Comparison of ENCODE assay signal across 29 cellular contexts in genomic region chr1:29266912-29267311, GRCh38.
"Had no signal": no experiment of that assay in that cellular context is flagged by ENCODE, and none has a peak within 500 bp of the region (broad histone marks: within the 10 kb centered on the region; RNA-seq: fewer than 3 reads in every experiment).

No MANE protein-coding gene starts in this region.

- H3K4me3 Mint-ChIP-seq: activated CD4-positive, alpha-beta memory T cell treated with anti-CD3 and anti-CD28 coated beads, Interleukin-2, amount 10 ng/mL, durations not matched to agents 7 days and 5 days; activated CD8-positive, alpha-beta memory T cell treated with anti-CD3 and anti-CD28 coated beads, Interleukin-2, amount 10 ng/mL, durations not matched to agents 7 days and 5 days; activated naive CD4-positive, alpha-beta T cell treated with anti-CD3 and anti-CD28 coated beads, Interleukin-2, amount 50 U/mL, for 24 hours; activated naive CD8-positive, alpha-beta T cell treated with anti-CD3 and anti-CD28 coated beads, Interleukin-2, amount 10 ng/mL, durations not matched to agents 7 days and 5 days; activated T-cell treated with anti-CD3 and anti-CD28 coated beads, Interleukin-2, amount 50 U/mL, for 72 hours; activated T-helper 17 cell treated with anti-CD3 and anti-CD28 coated beads, Interleukin-2, amount 50 U/mL, for 72 hours had no signal

- ATAC-seq: activated CD8-positive, alpha-beta memory T cell treated with anti-CD3 and anti-CD28 coated beads, Interleukin-2, amount 10 ng/mL, durations not matched to agents 7 days and 5 days; activated T-cell treated with anti-CD3 and anti-CD28 coated beads, Interleukin-2, amount 50 U/mL, for 72 hours; activated T-helper 17 cell treated with anti-CD3 and anti-CD28 coated beads, Interleukin-2, amount 50 U/mL, for 72 hours had no signal

- H3K27me3 ChIP-seq: ascending aorta, MG63 had no signal

- DNase-seq: activated CD4-positive, alpha-beta memory T cell treated with anti-CD3 and anti-CD28 coated beads, Interleukin-2, amount 10 ng/mL, durations not matched to agents 7 days and 5 days; activated CD4-positive, alpha-beta T cell treated with anti-CD3 and anti-CD28 coated beads for 1 hour; activated CD4-positive, alpha-beta T cell treated with anti-CD3 and anti-CD28 coated beads for 48 hours; activated CD4-positive, CD25-positive, alpha-beta regulatory T cell; activated CD8-positive, alpha-beta memory T cell treated with anti-CD3 and anti-CD28 coated beads for 24 hours; activated CD8-positive, alpha-beta memory T cell treated with anti-CD3 and anti-CD28 coated beads, Interleukin-2, amount 10 ng/mL, durations not matched to agents 7 days and 5 days; activated CD8-positive, alpha-beta memory T cell treated with anti-CD3 and anti-CD28 coated beads, Interleukin-2, amount 50 U/mL, for 48 hours; activated effector memory CD4-positive, alpha-beta T cell treated with anti-CD3 and anti-CD28 coated beads, Interleukin-2, amount 50 U/mL, for 16 hours; activated naive CD4-positive, alpha-beta T cell; activated naive CD8-positive, alpha-beta T cell treated with anti-CD3 and anti-CD28 coated beads, Interleukin-2, amount 10 ng/mL, durations not matched to agents 7 days and 5 days; activated T-cell treated with anti-CD3 and anti-CD28 coated beads, Interleukin-2, amount 50 U/mL, for 72 hours; amygdala; Kasumi-1; KG1; MG63; NCI-H1092; NCI-H1436 treated with DMSO at 0.1 percent for 48 hours; NCI-H1694 treated with DMSO at 0.1 percent for 48 hours; NCI-H510A; NCI-H526; NCI-H748 treated with DMSO at 0.1 percent for 48 hours; PC-9; Right ventricle myocardium superior; T1000; WERI-Rb-1 had no signal

- H3K4me1 Mint-ChIP-seq: activated CD4-positive, alpha-beta memory T cell treated with anti-CD3 and anti-CD28 coated beads, Interleukin-2, amount 10 ng/mL, durations not matched to agents 7 days and 5 days; activated CD8-positive, alpha-beta memory T cell treated with anti-CD3 and anti-CD28 coated beads, Interleukin-2, amount 10 ng/mL, durations not matched to agents 7 days and 5 days; activated naive CD4-positive, alpha-beta T cell treated with anti-CD3 and anti-CD28 coated beads, Interleukin-2, amount 50 U/mL, for 24 hours; activated naive CD8-positive, alpha-beta T cell treated with anti-CD3 and anti-CD28 coated beads, Interleukin-2, amount 10 ng/mL, durations not matched to agents 7 days and 5 days; activated T-helper 17 cell treated with anti-CD3 and anti-CD28 coated beads, Interleukin-2, amount 50 U/mL, for 72 hours had no signal

- H3K27ac Mint-ChIP-seq: activated CD4-positive, alpha-beta memory T cell treated with anti-CD3 and anti-CD28 coated beads, Interleukin-2, amount 10 ng/mL, durations not matched to agents 7 days and 5 days; activated CD8-positive, alpha-beta memory T cell treated with anti-CD3 and anti-CD28 coated beads, Interleukin-2, amount 10 ng/mL, durations not matched to agents 7 days and 5 days; activated naive CD4-positive, alpha-beta T cell treated with anti-CD3 and anti-CD28 coated beads, Interleukin-2, amount 50 U/mL, for 24 hours; activated naive CD8-positive, alpha-beta T cell treated with anti-CD3 and anti-CD28 coated beads, Interleukin-2, amount 10 ng/mL, durations not matched to agents 7 days and 5 days; activated T-cell treated with anti-CD3 and anti-CD28 coated beads, Interleukin-2, amount 50 U/mL, for 72 hours; activated T-helper 17 cell treated with anti-CD3 and anti-CD28 coated beads, Interleukin-2, amount 50 U/mL, for 72 hours had no signal

- H3K27ac ChIP-seq: ascending aorta, PC-9, SK-N-MC, WERI-Rb-1 had no signal

- H3K9me3 Mint-ChIP-seq: activated CD4-positive, alpha-beta memory T cell treated with anti-CD3 and anti-CD28 coated beads, Interleukin-2, amount 10 ng/mL, durations not matched to agents 7 days and 5 days; activated naive CD4-positive, alpha-beta T cell treated with anti-CD3 and anti-CD28 coated beads, Interleukin-2, amount 50 U/mL, for 24 hours; activated naive CD8-positive, alpha-beta T cell treated with anti-CD3 and anti-CD28 coated beads, Interleukin-2, amount 10 ng/mL, durations not matched to agents 7 days and 5 days; activated T-cell treated with anti-CD3 and anti-CD28 coated beads, Interleukin-2, amount 50 U/mL, for 72 hours; activated T-helper 17 cell treated with anti-CD3 and anti-CD28 coated beads, Interleukin-2, amount 50 U/mL, for 72 hours had no signal

- H3K9me3 ChIP-seq: ascending aorta, MG63 had no signal

- H3K36me3 ChIP-seq: MG63 had no signal

- H3K36me3 Mint-ChIP-seq: activated CD8-positive, alpha-beta memory T cell treated with anti-CD3 and anti-CD28 coated beads, Interleukin-2, amount 10 ng/mL, durations not matched to agents 7 days and 5 days; activated naive CD4-positive, alpha-beta T cell treated with anti-CD3 and anti-CD28 coated beads, Interleukin-2, amount 50 U/mL, for 24 hours; activated naive CD8-positive, alpha-beta T cell treated with anti-CD3 and anti-CD28 coated beads, Interleukin-2, amount 10 ng/mL, durations not matched to agents 7 days and 5 days had no signal

- H2AFZ ChIP-seq: PC-9 had no signal

- H3K4me3 ChIP-seq: ascending aorta, MG63, PC-9, SK-N-MC had no signal

- H3K4me2 ChIP-seq: PC-9 had no signal
